Comparison of ENCODE assay signal across 1 cellular context in genomic region chr2:239401450-239402227, GRCh38.
TF ChIP-seq lines count a peak whose summit lies in the region.

No MANE protein-coding gene starts in this region.

TF ChIP-seq in K562, 482 proteins besides CTCF, POLR2A, EP300 and RAD21 (continued from another document and continues in another):
- TF ChIP-seq ZNF395 (CRISPR knock-in tag; IDR thresholded peaks at IDR 0.05) (no peak), SNIP1 (IDR thresholded peaks at IDR 0.05; ENCODE audit: low read depth) (no peak), ZNF766 (CRISPR knock-in tag; conservative IDR thresholded peaks at IDR 0.05) (peak; percentile 39; the same call in 1 of the 2 replicates), MAX (CRISPR knock-in tag; IDR thresholded peaks at IDR 0.05) (peak; percentile 89), FOXA3 (CRISPR knock-in tag; conservative IDR thresholded peaks at IDR 0.05 in 1 of 2, IDR thresholded peaks at IDR 0.05 in 1 of 2) (no peak), PPARD (CRISPR knock-in tag; IDR thresholded peaks at IDR 0.05) (no peak), SNAPC5 (CRISPR knock-in tag; IDR thresholded peaks at IDR 0.05) (no peak), THRB (CRISPR knock-in tag; conservative IDR thresholded peaks at IDR 0.05) (no peak), ARID4B (CRISPR knock-in tag; IDR thresholded peaks at IDR 0.05) (peak; percentile 71), ZNF280B (CRISPR knock-in tag; IDR thresholded peaks at IDR 0.05) (no peak), EP400 (IDR thresholded peaks at IDR 0.05) (peak; percentile 96), GTF2E2 (tag; IDR thresholded peaks at IDR 0.05) (peak; percentile 61; the same call in 1 of the 2 replicates), ZNF445 (CRISPR knock-in tag; IDR thresholded peaks at IDR 0.05; ENCODE audit: low read depth) (no peak), ZBTB2 (IDR thresholded peaks at IDR 0.05) (peak; percentile 72), TCF7 (IDR thresholded peaks at IDR 0.05; ENCODE audit: borderline replicate concordance) (no peak), RFX1 (IDR thresholded peaks at IDR 0.05) (no peak), ZNF174 (CRISPR knock-in tag; IDR thresholded peaks at IDR 0.05) (no peak), SMAD3 (CRISPR knock-in tag; conservative IDR thresholded peaks at IDR 0.05) (no peak), SIN3A (IDR thresholded peaks at IDR 0.05; ENCODE audit: borderline replicate concordance in 2 of 2, control insufficient read depth in 1 of 2, low read depth in 2 of 2, low read length in 2 of 2) (no peak), U2AF2 (optimal IDR thresholded peaks at IDR 0.05; ENCODE audit: low read depth, low read length) (no peak), ZNF253 (CRISPR knock-in tag; conservative IDR thresholded peaks at IDR 0.05) (no peak), NR4A1 (CRISPR knock-in tag; IDR thresholded peaks at IDR 0.05) (no peak), NR4A1 (tag; IDR thresholded peaks at IDR 0.05) (peak; percentile 61; the same call in 1 of the 2 replicates), FOXJ3 (CRISPR knock-in tag; IDR thresholded peaks at IDR 0.05) (no peak), KAT2B (IDR thresholded peaks at IDR 0.05; ENCODE audit: low read depth, low read length) (no peak), HNRNPL (IDR thresholded peaks at IDR 0.05; ENCODE audit: low read depth, low read length) (no peak), BHLHE40 (IDR thresholded peaks at IDR 0.05; ENCODE audit: low read length) (no peak), ZNF655 (CRISPR knock-in tag; IDR thresholded peaks at IDR 0.05) (no peak), ZZZ3 (IDR thresholded peaks at IDR 0.05) (no peak), MTA2 (IDR thresholded peaks at IDR 0.05; ENCODE audit: low read depth) (no peak), SRF (CRISPR knock-in tag; IDR thresholded peaks at IDR 0.05) (no peak), ZFP1 (CRISPR knock-in tag; IDR thresholded peaks at IDR 0.05) (no peak), ZC3H11A (IDR thresholded peaks at IDR 0.05; ENCODE audit: low read depth, low read length) (no peak), ZBTB7A (IDR thresholded peaks at IDR 0.05; ENCODE audit: borderline replicate concordance, control insufficient read depth, low read depth, low read length) (0 out of 2 replicates have a peak, but pooled peaks have one; percentile 38), TAF1 (IDR thresholded peaks at IDR 0.05; ENCODE audit: control insufficient read depth, extremely low read depth, insufficient read depth, low read length, severe bottlenecking) (peak; percentile 49), ZNF76 (CRISPR knock-in tag; IDR thresholded peaks at IDR 0.05; ENCODE audit: borderline replicate concordance) (no peak), ZNF165 (CRISPR knock-in tag; IDR thresholded peaks at IDR 0.05; ENCODE audit: borderline replicate concordance) (no peak), ESRRA (IDR thresholded peaks at IDR 0.05; ENCODE audit: borderline replicate concordance, low read depth) (0 out of 2 replicates have a peak, but pooled peaks have one; percentile 39), HMG20A (CRISPR knock-in tag; conservative IDR thresholded peaks at IDR 0.05) (no peak), ZNF12 (CRISPR knock-in tag; IDR thresholded peaks at IDR 0.05) (0 out of 2 replicates have a peak, but pooled peaks have one; percentile 24), ELK3 (CRISPR knock-in tag; IDR thresholded peaks at IDR 0.05) (no peak), ZKSCAN1 (IDR thresholded peaks at IDR 0.05; ENCODE audit: low read depth, low read length) (no peak; the same call in 1 of the 2 replicates), PBX2 (CRISPR knock-in tag; IDR thresholded peaks at IDR 0.05; ENCODE audit: low read depth) (no peak), PBX2 (tag; conservative IDR thresholded peaks at IDR 0.05; ENCODE audit: low read depth) (peak; percentile 3; the same call in 1 of the 2 replicates), TRIM25 (IDR thresholded peaks at IDR 0.05; ENCODE audit: borderline replicate concordance) (no peak), KDM4B (IDR thresholded peaks at IDR 0.05; ENCODE audit: borderline replicate concordance in 2 of 2, low read depth in 1 of 2) (peak in 1 of 2 experiments; percentile 35; a peak in 1 of 4 replicates), ZNF79 (CRISPR knock-in tag; IDR thresholded peaks at IDR 0.05; ENCODE audit: low read depth) (no peak), ZSCAN29 (IDR thresholded peaks at IDR 0.05) (no peak), FOXK2 (conservative IDR thresholded peaks at IDR 0.05 in 1 of 2, IDR thresholded peaks at IDR 0.05 in 1 of 2; ENCODE audit: low read depth in 2 of 2) (peak in 1 of 2 experiments; percentile 67; a peak in 1 of 4 replicates), NCOA2 (IDR thresholded peaks at IDR 0.05; ENCODE audit: partially characterized antibody in 2 of 2) (no peak), TBL1XR1 (IDR thresholded peaks at IDR 0.05; ENCODE audit: low read length in 2 of 2) (peak in 1 of 2 experiments; percentile 39; a peak in 1 of 4 replicates)
